21 cellular contexts compared by ENCODE assay signal in genomic region chr5:163993126-163993525, GRCh38.
DNase-seq lines count a peak whose midpoint lies in the region; ATAC-seq, FAIRE-seq and TF ChIP-seq lines count a peak whose summit lies in the region.
"Had no signal": no experiment of that assay in that cellular context is flagged by ENCODE, and none has a peak within 500 bp of the region (broad histone marks: within the 10 kb centered on the region; RNA-seq: fewer than 3 reads in every experiment).

No MANE protein-coding gene starts in this region.

- no peak overlapping the region for H2BK120ac ChIP-seq in IMR-90 (ENCODE audit: low read depth, low read length)
- H2BK120ac ChIP-seq in neuronal stem cell (ENCODE audit: low read depth, low read length), result no peak overlapping the region

- POLR2A ChIA-PET in IMR-90 (lab: Charles Lee; ENCODE audit: unreplicated experiment), result no interaction called here

- no peaks in the 10 kb centered on the region for H3K27me3 ChIP-seq in IMR-90 (ENCODE audit: control insufficient read depth, insufficient read depth, low read length)
- H3K27me3 ChIP-seq in bronchial epithelial cell (ENCODE audit: control insufficient read depth, insufficient read depth, low read length), result no peaks in the 10 kb centered on the region
- H3K27me3 ChIP-seq in neuronal stem cell (ENCODE audit: control insufficient read depth in 3 of 3, insufficient read depth in 3 of 3, low read depth in 1 of 3, low read length in 3 of 3), result no peaks in the 10 kb centered on the region
- H3K27me3 ChIP-seq in small intestine (ENCODE audit: control insufficient read depth in 2 of 2, insufficient read depth in 2 of 2, low read length in 2 of 2), result no peaks in the 10 kb centered on the region
- H3K27me3 ChIP-seq: BLaER1 had no signal

- CTCF ChIA-PET in IMR-90 (lab: Yijun Ruan, JAX), result no interaction called here

- H4K20me1 ChIP-seq in IMR-90 (ENCODE audit: insufficient read depth, low read length), result no peaks in the 10 kb centered on the region
- H4K20me1 ChIP-seq: BLaER1 had no signal

- intact Hi-C loops in IMR-90 (cut with micrococcal nuclease), result no loop called here

- H2BK20ac ChIP-seq in IMR-90 (ENCODE audit: low read depth, low read length), result no peak overlapping the region

- H2BK12ac ChIP-seq in neuronal stem cell (ENCODE audit: low read length), result no peak overlapping the region

- H3K18ac ChIP-seq in IMR-90 (ENCODE audit: low read depth, low read length), result no peak overlapping the region
- H3K18ac ChIP-seq in neuronal stem cell (ENCODE audit: low read length), result peak overlapping the region; percentile 29

- no peak overlapping the region for H3K27ac ChIP-seq in IMR-90 (ENCODE audit: insufficient read depth, low read length)
- H3K27ac ChIP-seq in neuronal stem cell (replicated peaks; ENCODE audit: low read length), result no peak overlapping the region
- H3K27ac ChIP-seq in caudate nucleus (ENCODE audit: low read depth, low read length), result no peak overlapping the region
- H3K27ac ChIP-seq in small intestine (ENCODE audit: low read depth in 1 of 2, low read length in 1 of 2), result no peak overlapping the region
- H3K27ac ChIP-seq: BLaER1 had no signal

- FAIRE-seq in bronchial epithelial cell (lab: Jason Lieb, UNC) (peak; percentile 79), small intestine (lab: Jason Lieb, UNC) (no peak)
- FAIRE-seq: A204.1, GM12878, HepG2 had no signal

- H3K9me3 ChIP-seq in IMR-90 (ENCODE audit: control insufficient read depth, insufficient read depth, low read length), result no peaks in the 10 kb centered on the region
- H3K9me3 ChIP-seq in neuronal stem cell (replicated peaks in 1 of 2; ENCODE audit: control insufficient read depth in 2 of 2, insufficient read depth in 1 of 2, low read depth in 1 of 2, low read length in 2 of 2), result no peaks in the 10 kb centered on the region
- H3K9me3 ChIP-seq in small intestine (ENCODE audit: control insufficient read depth, low read depth), result no peaks in the 10 kb centered on the region
- H3K9me3 ChIP-seq: BLaER1 had no signal

- no peaks in the 10 kb centered on the region for H3K27me3 Mint-ChIP-seq in immature natural killer cell (ENCODE audit: low read depth in 3 of 3)
- H3K27me3 Mint-ChIP-seq: CD4-positive, alpha-beta memory T cell had no signal

- peaks cover 5% of the 10 kb centered on the region; the same call in 1 of the 2 replicates for H3K4me1 ChIP-seq in IMR-90 (ENCODE audit: control insufficient read depth, insufficient read depth, low read length)
- peaks cover 0 to 1% of the 10 kb centered on the region in 2 donors for H3K4me1 ChIP-seq in neuronal stem cell (ENCODE audit: control insufficient read depth in 2 of 2, insufficient read depth in 1 of 2, low read depth in 1 of 2, low read length in 2 of 2)
- H3K4me1 ChIP-seq in small intestine (ENCODE audit: control insufficient read depth in 2 of 2, insufficient read depth in 1 of 2, low read depth in 1 of 2, low read length in 1 of 2), result peaks cover 0 to 2% of the 10 kb centered on the region in 2 donors
- H3K4me1 ChIP-seq: BLaER1 had no signal

- H2AK5ac ChIP-seq in IMR-90 (ENCODE audit: low read depth, low read length), result no peak overlapping the region
- H2AK5ac ChIP-seq in neuronal stem cell (ENCODE audit: low read depth, low read length), result no peak overlapping the region

- H2AK9ac ChIP-seq in IMR-90 (replicated peaks; ENCODE audit: low read depth, low read length, poor library complexity), result no peak overlapping the region

- H4K8ac ChIP-seq in IMR-90 (ENCODE audit: low read depth in 2 of 2, low read length in 2 of 2) (no peak overlapping the region), neuronal stem cell (ENCODE audit: low read depth, low read length) (no peak overlapping the region)

- H4K91ac ChIP-seq in IMR-90 (ENCODE audit: insufficient read depth, low read depth, low read length), result no peak overlapping the region
- no peak overlapping the region for H4K91ac ChIP-seq in neuronal stem cell (ENCODE audit: low read depth, low read length, poor library complexity)

- H2AFZ ChIP-seq in IMR-90 (replicated peaks; ENCODE audit: low read length, poor library complexity) (peak overlapping the region; percentile 46), neuronal stem cell (ENCODE audit: low read length) (no peak overlapping the region)

- in situ Hi-C loops in IMR-90 (cut with MboI; ENCODE audit: low sequenced_read_pairs), result no loop called here

- 0 out of 2 replicates have a peak, but pooled peaks cover 3% of the 10 kb centered on the region for H3K9me1 ChIP-seq in IMR-90 (ENCODE audit: insufficient read depth, low read length)

- H3K14ac ChIP-seq in IMR-90 (replicated peaks; ENCODE audit: low read depth, low read length) (no peak overlapping the region), neuronal stem cell (ENCODE audit: low read length) (no peak overlapping the region)

- peaks cover 0 to 4% (median 0%) of the 10 kb centered on the region in 3 donors for H3K36me3 Mint-ChIP-seq in immature natural killer cell
- H3K36me3 Mint-ChIP-seq: CD14-positive monocyte; CD4-positive, alpha-beta memory T cell had no signal

- TF ChIP-seq CTCF in IMR-90 (conservative IDR thresholded peaks at IDR 0.05; ENCODE audit: low read depth, low read length), result no peak
- TF ChIP-seq CTCF in bronchial epithelial cell (IDR thresholded peaks at IDR 0.05; ENCODE audit: insufficient read depth, low read length, severe bottlenecking), result no peak

- H3K23ac ChIP-seq in IMR-90 (ENCODE audit: low read depth, low read length) (no peak overlapping the region), neuronal stem cell (ENCODE audit: low read depth, low read length, poor library complexity) (no peak overlapping the region)

- H2BK5ac ChIP-seq in IMR-90 (ENCODE audit: low read depth, low read length, poor library complexity, severe bottlenecking) (no peak overlapping the region), neuronal stem cell (ENCODE audit: low read length) (no peak overlapping the region)

- H3K27ac Mint-ChIP-seq in immature natural killer cell, result no peak overlapping the region
- H3K27ac Mint-ChIP-seq: CD4-positive, alpha-beta memory T cell had no signal

- no peak overlapping the region for H2BK15ac ChIP-seq in IMR-90 (ENCODE audit: low read depth, low read length)
- no peak overlapping the region for H2BK15ac ChIP-seq in neuronal stem cell (ENCODE audit: low read length)

- H3K79me1 ChIP-seq in IMR-90 (ENCODE audit: low read depth in 1 of 2, low read length in 2 of 2) (no peaks in the 10 kb centered on the region), neuronal stem cell (ENCODE audit: low read depth, low read length) (no peaks in the 10 kb centered on the region)

- dilution Hi-C loops in IMR-90 (cut with HindIII; ENCODE audit: low sequenced_read_pairs, unreplicated experiment), result no loop called here

- no peak overlapping the region for H3K56ac ChIP-seq in IMR-90 (ENCODE audit: extremely low read depth, insufficient read depth, low read length)

- H3K4me3 Mint-ChIP-seq in immature natural killer cell, result no peak overlapping the region
- H3K4me3 Mint-ChIP-seq: CD14-positive monocyte; CD4-positive, alpha-beta memory T cell had no signal

- TF ChIP-seq RAD21 in IMR-90 (IDR thresholded peaks at IDR 0.05; ENCODE audit: low read length), result no peak

- H3K36me3 ChIP-seq in IMR-90 (ENCODE audit: control insufficient read depth, insufficient read depth, low read length) (no peaks in the 10 kb centered on the region), bronchial epithelial cell (ENCODE audit: control insufficient read depth, insufficient read depth, low read length) (no peaks in the 10 kb centered on the region), neuronal stem cell (replicated peaks in 1 of 2; ENCODE audit: control insufficient read depth in 2 of 2, insufficient read depth in 2 of 2, low read length in 2 of 2) (no peaks in the 10 kb centered on the region), small intestine (ENCODE audit: control insufficient read depth in 2 of 2, insufficient read depth in 2 of 2, low read length in 2 of 2) (no peaks in the 10 kb centered on the region)
- H3K36me3 ChIP-seq: BLaER1 had no signal

- H3K4me2 ChIP-seq in IMR-90 (ENCODE audit: low read depth, low read length) (no peak overlapping the region), neuronal stem cell (ENCODE audit: insufficient read depth, low read length, poor library complexity, severe bottlenecking) (no peak overlapping the region)
- H3K4me2 ChIP-seq: BLaER1 had no signal

- no CpG with 5 or more reads among the region's 6 CpGs for WGBS in IMR-90 (ENCODE audit: extremely low coverage in 2 of 2, insufficient read length in 1 of 2), 2 experiments
- WGBS in neuronal stem cell (ENCODE audit: extremely low coverage in 2 of 2, insufficient read length in 2 of 2, insufficient replicate concordance in 1 of 2), 2 donors, result no CpG with 5 or more reads among the region's 6 CpGs
- 85 to 94% (median 89%) methylated on average over 6 of the region's 6 CpGs for WGBS in small intestine, 3 donors

- H3K4me1 Mint-ChIP-seq in immature natural killer cell, result no peaks in the 10 kb centered on the region
- H3K4me1 Mint-ChIP-seq: CD14-positive monocyte; CD4-positive, alpha-beta memory T cell had no signal

- no peak for TF ChIP-seq POLR2A in IMR-90 (IDR thresholded peaks at IDR 0.05; ENCODE audit: low read depth, low read length)

- DNase-seq in ELR (ENCODE audit: low read depth) (peak; percentile 28), IMR-90 (no peak), bronchial epithelial cell (ENCODE audit: low read depth) (no peak), neuronal stem cell (ENCODE audit: low spot score) (no peak), caudate nucleus (lab: John Stamatoyannopoulos, UW) (no peak), small intestine (no peak), immature natural killer cell (no peak)
- DNase-seq: ACHN; AML-193; CD4-positive, alpha-beta memory T cell; DMS153; DMS79 treated with DMSO at 0.1 percent for 48 hours; GOT3; H7 had no signal

- H3K4ac ChIP-seq in IMR-90 (ENCODE audit: low read depth, low read length), result no peak overlapping the region
- H3K4ac ChIP-seq in neuronal stem cell (ENCODE audit: low read length), result no peak overlapping the region

- peaks cover 0 to 4% (median 0%) of the 10 kb centered on the region in 6 donors for H3K9me3 Mint-ChIP-seq in immature natural killer cell

- ATAC-seq in IMR-90 (ENCODE audit: low read depth), result no peak
- no peak for ATAC-seq in HG03442 (IDR thresholded peaks at IDR 0.05; ENCODE audit: unreplicated experiment)
- ATAC-seq: GM12878, HCT116, HepG2 had no signal

- H3K4me3 ChIP-seq in IMR-90 (ENCODE audit: insufficient read depth, low read depth, low read length) (no peak overlapping the region), bronchial epithelial cell (ENCODE audit: low read depth, low read length) (no peak overlapping the region), neuronal stem cell (ENCODE audit: low read length in 2 of 2) (no peak overlapping the region), small intestine (ENCODE audit: low read depth in 1 of 2, low read length in 2 of 2) (no peak overlapping the region)
- H3K4me3 ChIP-seq: BLaER1, GM12878 had no signal

- no TSS peak for BruUV-seq in IMR-90 (replicated peaks; lab: Mats Ljungman, UMichigan)

- no peak overlapping the region for H3K9ac ChIP-seq in IMR-90 (ENCODE audit: low read depth, low read length)
- no peak overlapping the region for H3K9ac ChIP-seq in neuronal stem cell (ENCODE audit: low read depth, low read length, poor library complexity)
- H3K9ac ChIP-seq: BLaER1 had no signal

- no peak overlapping the region for H4K5ac ChIP-seq in IMR-90 (ENCODE audit: low read depth, low read length)
